In genomic region chr19:53659292-53659691, GRCh38 we compare ENCODE assay signal across 1 cellular context.
TF ChIP-seq lines count a peak whose summit lies in the region.

No MANE protein-coding gene starts in this region.

TF ChIP-seq in K562, 482 proteins besides CTCF, POLR2A, EP300 and RAD21 (continued from another document):
- no peak for TF ChIP-seq THRA (IDR thresholded peaks at IDR 0.05)
- no peak for TF ChIP-seq JUNB (CRISPR knock-in tag; conservative IDR thresholded peaks at IDR 0.05)
- no peak for TF ChIP-seq MYNN (IDR thresholded peaks at IDR 0.05)
- no peak for TF ChIP-seq MYNN (CRISPR knock-in tag; IDR thresholded peaks at IDR 0.05)
- TF ChIP-seq RBM39 (optimal IDR thresholded peaks at IDR 0.05; ENCODE audit: low read depth, low read length), result no peak
- no peak for TF ChIP-seq HDGF (IDR thresholded peaks at IDR 0.05)
